ENCODE assay signal across 8 cellular contexts in the genomic region with DNA sequence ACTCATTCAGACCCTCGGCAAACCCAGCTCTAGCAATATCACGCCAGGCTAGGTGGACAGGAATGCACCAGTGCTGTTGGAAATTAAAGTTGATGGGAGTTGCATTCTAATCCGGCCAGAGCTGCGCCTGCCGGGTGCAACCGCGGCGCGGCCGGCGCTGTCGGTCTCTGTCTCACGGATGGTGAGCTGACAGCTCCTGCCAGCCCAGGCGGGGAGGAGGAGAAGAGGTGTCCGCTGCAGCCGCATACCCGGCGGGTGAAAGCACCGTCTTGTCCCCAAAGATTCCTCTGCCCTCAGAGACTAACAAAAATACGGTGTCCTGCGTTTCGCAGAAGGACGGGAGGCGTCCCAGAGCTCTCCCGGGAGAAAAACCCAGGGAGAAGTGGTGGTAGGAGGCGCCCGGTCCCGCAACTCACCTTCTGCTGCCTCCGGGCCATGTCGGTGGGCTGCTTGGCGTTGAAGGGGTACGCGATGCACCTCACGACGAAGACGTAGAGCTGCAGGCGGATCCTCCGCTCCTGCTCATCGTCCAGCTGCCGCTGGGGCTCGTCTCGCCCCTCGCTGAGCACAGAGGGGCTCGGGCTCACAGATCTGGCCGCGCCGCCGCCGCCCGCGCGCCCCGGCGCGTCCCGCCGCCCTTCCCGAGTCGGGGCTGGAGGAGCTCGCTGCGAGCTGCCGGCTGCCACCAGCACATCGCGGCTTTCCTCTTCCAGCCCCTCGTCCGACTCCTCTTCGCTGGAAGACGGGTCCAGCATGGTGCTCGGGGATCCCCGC. TPM values are rescaled to one million over a fixed set of nuclear protein-coding genes. Genes with fewer than 3 reads are reported as not detected.
DNase-seq lines count a peak whose midpoint lies in the region; ATAC-seq, FAIRE-seq and TF ChIP-seq lines count a peak whose summit lies in the region.

No MANE protein-coding gene starts in this region.

- H3K4me1 ChIP-seq in Caco-2 (no peaks in the 10 kb centered on the region), vagina (peaks cover 36% of the 10 kb centered on the region)

- peaks cover 12% of the 10 kb centered on the region for H3K27me3 Mint-ChIP-seq in Caco-2 (ENCODE audit: insufficient read depth, unreplicated experiment)

- H3K36me3 Mint-ChIP-seq in Caco-2 (ENCODE audit: insufficient read depth, unreplicated experiment), result no peaks in the 10 kb centered on the region

- in situ Hi-C loops in SK-MEL-5 (cut with HindIII; ENCODE audit: low pct_unique_long_range_greater_than_20kb, low sequenced_read_pairs), result no loop called here

- H3K9me3 Mint-ChIP-seq in Caco-2 (ENCODE audit: unreplicated experiment), result no peaks in the 10 kb centered on the region

- DNase-seq in Caco-2 (peak; percentile 38 to 39), GM19239 (ENCODE audit: insufficient read length, low spot score) (peak; percentile 28), SK-MEL-5 (ENCODE audit: low read depth, low spot score) (peak; percentile 54), epithelial cell of prostate (ENCODE audit: low read depth, low spot score) (no peak), midbrain (lab: John Stamatoyannopoulos, UW) (peak; percentile 7), vagina (ENCODE audit: extremely low spot score in 2 of 2) (no peak), SIG-M5 treated with dmso at 0.1 percent for 504 hours (lab: John Stamatoyannopoulos, UW; ENCODE audit: unreplicated experiment) (no peak)

- peaks cover 6% of the 10 kb centered on the region for H3K4me1 Mint-ChIP-seq in Caco-2 (ENCODE audit: low read depth, unreplicated experiment)

- peak; percentile 40 for ATAC-seq in HG03159 (IDR thresholded peaks at IDR 0.05; ENCODE audit: unreplicated experiment)

- H3K27me3 ChIP-seq in Caco-2 (replicated peaks; ENCODE audit: control insufficient read depth, insufficient read depth, low read length) (peaks cover 4% of the 10 kb centered on the region; the same call in 1 of the 2 replicates), vagina (no peaks in the 10 kb centered on the region)

- no peak for TF ChIP-seq POLR2A in vagina (IDR thresholded peaks at IDR 0.05)

- H3K9me3 ChIP-seq in Caco-2 (no peaks in the 10 kb centered on the region), vagina (no peaks in the 10 kb centered on the region)

- H3K27ac Mint-ChIP-seq in Caco-2 (ENCODE audit: unreplicated experiment), result no peak overlapping the region

- no peak for TF ChIP-seq CTCF in Caco-2 (IDR thresholded peaks at IDR 0.05; ENCODE audit: insufficient read depth in 1 of 2, low read depth in 1 of 2, low read length in 1 of 2, severe bottlenecking in 1 of 2, unreplicated experiment in 1 of 2)
- TF ChIP-seq CTCF in vagina (IDR thresholded peaks at IDR 0.05), result no peak

- BruUV-seq in Caco-2 (replicated peaks; lab: Mats Ljungman, UMichigan), result no TSS peak

- H3K36me3 ChIP-seq in Caco-2 (ENCODE audit: control insufficient read depth, insufficient read depth, low read length), result no peaks in the 10 kb centered on the region
- no peaks in the 10 kb centered on the region for H3K36me3 ChIP-seq in vagina

- no peak for FAIRE-seq in GM19239 (lab: Jason Lieb, UNC)

- H3K27ac ChIP-seq in epithelial cell of prostate (peak overlapping the region; percentile 38), vagina (peak overlapping the region; percentile 86)

- H3K4me3 ChIP-seq in Caco-2 (ENCODE audit: low read depth, low read length) (peak overlapping the region; percentile 54), vagina (peak overlapping the region; percentile 63 to 77)

- H3K4me3 Mint-ChIP-seq in Caco-2 (ENCODE audit: unreplicated experiment), result peak overlapping the region; percentile 77

- POLR2A ChIA-PET in Caco-2 (lab: Charles Lee), result no interaction called here

- CTCF ChIA-PET in Caco-2 (lab: Charles Lee), result interaction anchor here (1.7 kb wide), 1 partner anchor 82 kb away, joined by 5 read pairs; no protein-coding TSS in a partner anchor

- intact Hi-C loops in Caco-2 (cut with micrococcal nuclease; ENCODE audit: unreplicated experiment), result loop anchor here (5.0 to 10.0 kb wide), 3 partner anchors 211 to 333 kb away; no protein-coding TSS in a partner anchor
- intact Hi-C loops in vagina (cut with DNase I), result no loop called here

RNA-seq across cellular contexts. Expression of a gene that starts 0.5 kb away (rescaled TPM):
- 2.7 and 3.6 TPM in 2 replicates for total RNA-seq in Caco-2 (2022)
- 38.5 and 40.8 TPM in 2 replicates for total RNA-seq in SK-MEL-5 (2014; rRNA removed; shearing (Covaris generic))
- 13.9 and 20.6 TPM in 2 replicates for polyA plus RNA-seq in SK-MEL-5 (2015; cell fraction: cytosol; rRNA removed)
- polyA plus RNA-seq in SK-MEL-5 (2015; cell fraction: nucleus; rRNA removed), result 9.0 and 10.2 TPM in 2 replicates
- 25.5 TPM for total RNA-seq in vagina

Comparison
In these comparisons a context has a peak if more than half of its experiments do, and no peak if none do; other contexts are left out.
1. DNase-seq: peak in Caco-2 (2 of 2), GM19239 (single experiment), SK-MEL-5 (single experiment) and midbrain (single experiment); none in epithelial cell of prostate (single experiment), vagina (0 of 2) and SIG-M5 treated with dmso at 0.1 percent for 504 hours (single experiment).